8 cellular contexts compared by ENCODE assay signal in the genomic region with DNA sequence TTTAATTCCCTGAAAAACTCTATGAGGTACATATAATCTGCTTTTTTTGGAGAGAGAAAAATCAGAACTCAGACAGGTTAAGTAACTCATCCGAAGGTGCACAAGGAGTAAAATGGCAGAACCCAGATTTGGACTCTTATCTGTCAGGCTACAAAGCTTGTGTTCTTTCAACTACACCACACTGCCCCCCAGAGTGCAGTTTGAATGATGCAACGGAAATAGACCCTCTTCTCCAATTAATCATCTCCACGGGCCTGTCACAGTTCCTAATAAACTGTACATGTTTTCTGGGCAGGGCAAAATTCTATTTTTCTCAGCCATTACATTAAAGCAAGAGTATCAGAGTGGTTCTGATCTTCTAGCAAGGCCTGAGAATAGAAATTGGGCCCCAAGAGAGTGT. TPM values are rescaled to one million over a fixed set of nuclear protein-coding genes. Genes with fewer than 3 reads are reported as not detected.
A peak's percentile ranks its signal among the peaks of the same experiment; 100 is the strongest.
DNase-seq lines count a peak whose midpoint lies in the region; ATAC-seq, FAIRE-seq and TF ChIP-seq lines count a peak whose summit lies in the region.

No MANE protein-coding gene starts in this region.

- H3K27me3 ChIP-seq in GM12878 (replicated peaks in 1 of 2; ENCODE audit: control insufficient read depth in 2 of 2, insufficient read depth in 2 of 2, low read length in 1 of 2) (peaks cover 1 to 3% of the 10 kb centered on the region in 2 experiments; a peak in 3 of 4 replicates), MG63 (no peaks in the 10 kb centered on the region)

- BruUV-seq in GM12878 (replicated peaks; lab: Mats Ljungman, UMichigan): no TSS peak

- no peaks in the 10 kb centered on the region for H3K79me2 ChIP-seq in GM12878 (ENCODE audit: control insufficient read depth, insufficient read depth, low read length)

- TF ChIP-seq POLR2A in GM12878 (IDR thresholded peaks at IDR 0.05; ENCODE audit: low read depth, low read length): no peak

- no peak overlapping the region for H3K27ac Mint-ChIP-seq in activated T-cell treated with anti-CD3 and anti-CD28 coated beads, Interleukin-2, amount 50 U/mL, for 72 hours

- H3K4me1 Mint-ChIP-seq in activated T-cell treated with anti-CD3 and anti-CD28 coated beads, Interleukin-2, amount 50 U/mL, for 72 hours (ENCODE audit: low read depth): no peaks in the 10 kb centered on the region

- WGBS in GM12878 (ENCODE audit: insufficient coverage, insufficient replicate concordance, low lambda C conversion rate, missing lambda C conversion rate): 0% methylated on average over 3 of the region's 3 CpGs

- TF ChIP-seq RAD21 in GM12878 (IDR thresholded peaks at IDR 0.05; ENCODE audit: insufficient read depth, low read depth, low read length): peak; percentile 37

- POLR2A ChIA-PET in GM12878 (lab: Charles Lee): no interaction called here

- no peak for FAIRE-seq in GM12878 (lab: Jason Lieb, UNC)

- SMC1A ChIA-PET in GM12878 (lab: Charles Lee; ENCODE audit: uncharacterized antibody, unreplicated experiment): interaction anchor here (1.5 to 1.8 kb wide), 2 partner anchors 14 to 455 kb away, joined by 4 to 5 read pairs; no protein-coding TSS in a partner anchor

- in situ Hi-C loops in GM12878 (cut with MboI): no loop called here

- CTCF ChIA-PET in GM12878 (lab: Yijun Ruan, JAX): interaction anchor here (0.6 to 2.4 kb wide), 5 partner anchors 10 to 279 kb away, joined by 3 to 8 read pairs (median 4); no protein-coding TSS in a partner anchor

- H3K4me3 ChIP-seq in GM12878 (no peak overlapping the region), MG63 (no peak overlapping the region)

- TF ChIP-seq CTCF in GM12878 (IDR thresholded peaks at IDR 0.05 in 2 of 3, conservative IDR thresholded peaks at IDR 0.05 in 1 of 3; ENCODE audit: control insufficient read depth in 2 of 3, extremely low read depth in 1 of 3, insufficient read depth in 1 of 3, low read depth in 3 of 3, low read length in 3 of 3): peak; percentile 42 to 58 (median 48); a peak in 5 of 6 replicates

- H3K9me3 ChIP-seq in GM12878 (replicated peaks; ENCODE audit: control insufficient read depth, insufficient read depth, low read length) (no peaks in the 10 kb centered on the region), MG63 (no peaks in the 10 kb centered on the region)

- no peaks in the 10 kb centered on the region for H3K36me3 Mint-ChIP-seq in activated T-cell treated with anti-CD3 and anti-CD28 coated beads, Interleukin-2, amount 50 U/mL, for 72 hours (ENCODE audit: insufficient read depth in 2 of 2)

- peaks cover 61% of the 10 kb centered on the region for H3K27me3 Mint-ChIP-seq in activated T-cell treated with anti-CD3 and anti-CD28 coated beads, Interleukin-2, amount 50 U/mL, for 72 hours (ENCODE audit: low read depth)

- H4K20me1 ChIP-seq in GM12878 (ENCODE audit: control insufficient read depth, insufficient read depth): no peaks in the 10 kb centered on the region

- no peak overlapping the region for H3K9ac ChIP-seq in GM12878 (ENCODE audit: control insufficient read depth, insufficient read depth, low read length)

- no peaks in the 10 kb centered on the region for H3K4me1 ChIP-seq in GM12878 (ENCODE audit: control insufficient read depth, insufficient read depth, low read length)

- TF ChIP-seq EP300 in GM12878 (IDR thresholded peaks at IDR 0.05; ENCODE audit: borderline replicate concordance in 1 of 2, control insufficient read depth in 1 of 2, low read depth in 2 of 2, low read length in 2 of 2): no peak

- peak; percentile 6 to 15 for DNase-seq in activated T-cell treated with anti-CD3 and anti-CD28 coated beads, Interleukin-2, amount 50 U/mL, for 72 hours
- DNase-seq in activated T-cell treated with anti-CD3 and anti-CD28 coated beads, Interleukin-2, amount 50 U/mL, for 1 hour: no peak
- peak; percentile 33 for DNase-seq in NCI-H2171 (lab: John Stamatoyannopoulos, UW)
- DNase-seq in GM12878 (ENCODE audit: low read depth, low spot score): no peak
- DNase-seq in retina: peak; percentile 32
- DNase-seq in cerebellum (ENCODE audit: low spot score): no peak
- DNase-seq in MG63: no peak

- no peak overlapping the region for H3K4me3 Mint-ChIP-seq in activated T-cell treated with anti-CD3 and anti-CD28 coated beads, Interleukin-2, amount 50 U/mL, for 72 hours

- ATAC-seq in activated T-cell treated with anti-CD3 and anti-CD28 coated beads, Interleukin-2, amount 50 U/mL, for 72 hours (replicated peaks in 1 of 2): no peak
- ATAC-seq in HG02885 (IDR thresholded peaks at IDR 0.05; ENCODE audit: poor library complexity, unreplicated experiment): peak; percentile 77
- ATAC-seq in GM12878: peak; percentile 82

- RAD21 ChIA-PET in GM12878 (lab: Charles Lee; ENCODE audit: unreplicated experiment): no interaction called here

- no peak overlapping the region for H3K27ac ChIP-seq in GM12878 (ENCODE audit: control insufficient read depth, insufficient read depth)

- H3K36me3 ChIP-seq in GM12878 (ENCODE audit: control insufficient read depth in 2 of 2, insufficient read depth in 2 of 2, low read length in 1 of 2) (no peaks in the 10 kb centered on the region), MG63 (no peaks in the 10 kb centered on the region)

- no peaks in the 10 kb centered on the region for H3K9me3 Mint-ChIP-seq in activated T-cell treated with anti-CD3 and anti-CD28 coated beads, Interleukin-2, amount 50 U/mL, for 72 hours

- H3K4me2 ChIP-seq in GM12878 (ENCODE audit: control insufficient read depth, insufficient read depth): no peak overlapping the region

- intact Hi-C loops in GM12878 (cut with micrococcal nuclease; ENCODE audit: unreplicated experiment): loop anchor here (5.0 to 10.0 kb wide), 3 partner anchors 285 to 452 kb away; partner anchors contain the start of gene PAK3

- H2AFZ ChIP-seq in GM12878 (ENCODE audit: control insufficient read depth, low read depth, low read length): no peak overlapping the region

TF ChIP-seq in GM12878, 131 proteins besides CTCF, POLR2A, EP300 and RAD21:
- TF ChIP-seq, protein P1, sequence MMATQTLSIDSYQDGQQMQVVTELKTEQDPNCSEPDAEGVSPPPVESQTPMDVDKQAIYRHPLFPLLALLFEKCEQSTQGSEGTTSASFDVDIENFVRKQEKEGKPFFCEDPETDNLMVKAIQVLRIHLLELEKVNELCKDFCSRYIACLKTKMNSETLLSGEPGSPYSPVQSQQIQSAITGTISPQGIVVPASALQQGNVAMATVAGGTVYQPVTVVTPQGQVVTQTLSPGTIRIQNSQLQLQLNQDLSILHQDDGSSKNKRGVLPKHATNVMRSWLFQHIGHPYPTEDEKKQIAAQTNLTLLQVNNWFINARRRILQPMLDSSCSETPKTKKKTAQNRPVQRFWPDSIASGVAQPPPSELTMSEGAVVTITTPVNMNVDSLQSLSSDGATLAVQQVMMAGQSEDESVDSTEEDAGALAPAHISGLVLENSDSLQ (IDR thresholded peaks at IDR 0.05): peak; percentile 94
- TF ChIP-seq YY1 (IDR thresholded peaks at IDR 0.05; ENCODE audit: low read depth, low read length): 0 out of 2 replicates have a peak, but pooled peaks have one; percentile 14
- TF ChIP-seq IKZF2 (IDR thresholded peaks at IDR 0.05): no peak
- TF ChIP-seq BMI1 (IDR thresholded peaks at IDR 0.05; ENCODE audit: borderline replicate concordance): no peak
- TF ChIP-seq PBX3 (IDR thresholded peaks at IDR 0.05; ENCODE audit: insufficient replicate concordance, low read depth, low read length): peak; percentile 89
TF ChIP-seq in GM12878: peak in this region for 3.

RNA-seq across cellular contexts. Expression of gene DCX, which starts 35.3 kb away (rescaled TPM):
- not detected for total RNA-seq in activated T-cell treated with anti-CD3 and anti-CD28 coated beads, Interleukin-2, amount 50 U/mL, for 72 hours
- total RNA-seq in GM12878 (2013; cell fraction: nucleolus; rRNA removed): not detected in 2 replicates
- total RNA-seq in GM12878 (2014; rRNA removed) (not detected in 2 replicates), GM12878 (2014; rRNA removed; fragmentation: Illumina TruSeq; extraction: Trizol) (not detected in 2 replicates), GM12878 (2021) (not detected in 2 replicates), cerebellum (216 TPM)
- polyA plus RNA-seq in GM12878 (2011; ENCODE audit: low read depth): not detected
- polyA plus RNA-seq in GM12878 (2011; rRNA removed) (not detected in 2 replicates), GM12878 (2014; fragmentation: Illumina TruSeq; extraction: Trizol) (not detected in 2 replicates), GM12878 (2014; fragmentation: Nextera tagmentation; extraction: Ambion mirVana) (under 1 TPM in 1 of 2 experiments, not detected in 1; under 0.01 TPM), GM12878 (2014; rRNA removed) (not detected in 2 replicates), GM12878 (2016; fragmentation: Nextera tagmentation; extraction: Ambion mirVana) (not detected)
- polyA plus RNA-seq in GM12878 (2011; cell fraction: cytosol; rRNA removed): not detected in 2 replicates
- not detected in 2 replicates for polyA plus RNA-seq in GM12878 (2011; cell fraction: nucleus; rRNA removed)
- not detected in 2 replicates for polyA plus RNA-seq in GM12878 (2012)
- not detected in 2 replicates for polyA minus RNA-seq in GM12878 (2011; rRNA and poly(A)+ RNA removed)
- not detected in 2 replicates for polyA minus RNA-seq in GM12878 (2011; cell fraction: cytosol; rRNA and poly(A)+ RNA removed)
- not detected in 2 replicates for polyA minus RNA-seq in GM12878 (2011; cell fraction: nucleus; rRNA and poly(A)+ RNA removed)
- total RNA-seq in MG63 (2014; rRNA removed; shearing (Covaris generic); ENCODE audit: low replicate concordance): not detected in 2 replicates

Comparison
In these comparisons a context has a peak if more than half of its experiments do, and no peak if none do; other contexts are left out.
1. DNase-seq: peak in activated T-cell treated with anti-CD3 and anti-CD28 coated beads, Interleukin-2, amount 50 U/mL, for 72 hours (2 of 2), NCI-H2171 (single experiment) and retina (single experiment); none in activated T-cell treated with anti-CD3 and anti-CD28 coated beads, Interleukin-2, amount 50 U/mL, for 1 hour (single experiment), GM12878 (single experiment), cerebellum (single experiment) and MG63 (single experiment).
2. ATAC-seq: peak in HG02885 (single experiment) and GM12878 (single experiment); none in activated T-cell treated with anti-CD3 and anti-CD28 coated beads, Interleukin-2, amount 50 U/mL, for 72 hours (0 of 2).
3. RNA of gene DCX, which starts 35.3 kb away (total RNA-seq): 216 TPM in cerebellum (single experiment); not detected in activated T-cell treated with anti-CD3 and anti-CD28 coated beads, Interleukin-2, amount 50 U/mL, for 72 hours, not detected in GM12878 and not detected in MG63; every median in the first group is over 100 times any median in the second.